ENCODE assay signal across 8 cellular contexts in genomic region chr17:7589891-7590611, GRCh38. TPM values are rescaled to one million over a fixed set of nuclear protein-coding genes. Genes with fewer than 3 reads are reported as not detected.
DNase-seq lines count a peak whose midpoint lies in the region; ATAC-seq and TF ChIP-seq lines count a peak whose summit lies in the region.

Gene SOX15, minus strand, starts transcription at chr17:7590094. Its CDS starts 418 bp downstream, at chr17:7589676.

- intact Hi-C loops in posterior vena cava (cut with DNase I): loop anchor here in 1 of 2 donors (2.0 kb wide), 1 partner anchor 17 kb away; no protein-coding TSS in a partner anchor

- H3K4me3 ChIP-seq in fibroblast of villous mesenchyme (ENCODE audit: low read depth, low read length): peak within 1 kb of the TSS; percentile 9

- no peak for TF ChIP-seq CTCF in fibroblast of villous mesenchyme (IDR thresholded peaks at IDR 0.05; ENCODE audit: insufficient read depth, low read depth, low read length)

- ATAC-seq in HG03196 (IDR thresholded peaks at IDR 0.05; ENCODE audit: unreplicated experiment) (no peak), GM18861 (IDR thresholded peaks at IDR 0.05; ENCODE audit: unreplicated experiment) (no peak), HG03439 (IDR thresholded peaks at IDR 0.05; ENCODE audit: unreplicated experiment) (no peak)

- DNase-seq in Daoy (ENCODE audit: low read depth) (peak; percentile 64), RPMI7951 (ENCODE audit: low read depth) (peak; percentile 78), fibroblast of villous mesenchyme (ENCODE audit: low read depth) (no peak), posterior vena cava (ENCODE audit: low spot score) (peak; percentile 77), Kasumi-1 (lab: John Stamatoyannopoulos, UW) (no peak)

RNA-seq across cellular contexts. Expression of gene SOX15, which starts in this region (rescaled TPM):
- 0.57 TPM in 1 of 2 replicates, not detected in the other for total RNA-seq in Daoy (2014; rRNA removed; shearing (Covaris generic))
- not detected in 2 replicates for total RNA-seq in RPMI7951 (2014; rRNA removed; shearing (Covaris generic))
- under 0.01 and 0.64 TPM in 2 replicates for total RNA-seq in fibroblast of villous mesenchyme
- 1 to 10 TPM; 2.1 to 2.5 TPM for total RNA-seq in posterior vena cava

Comparison
In these comparisons a context has a peak if more than half of its experiments do, and no peak if none do; other contexts are left out.
1. Peak in DNase-seq in Daoy; RNA of the gene not detected or under 1 TPM.
2. Peak in DNase-seq in RPMI7951; RNA of the gene not detected or under 1 TPM.